ENCODE assay signal across 17 cellular contexts in the genomic region with DNA sequence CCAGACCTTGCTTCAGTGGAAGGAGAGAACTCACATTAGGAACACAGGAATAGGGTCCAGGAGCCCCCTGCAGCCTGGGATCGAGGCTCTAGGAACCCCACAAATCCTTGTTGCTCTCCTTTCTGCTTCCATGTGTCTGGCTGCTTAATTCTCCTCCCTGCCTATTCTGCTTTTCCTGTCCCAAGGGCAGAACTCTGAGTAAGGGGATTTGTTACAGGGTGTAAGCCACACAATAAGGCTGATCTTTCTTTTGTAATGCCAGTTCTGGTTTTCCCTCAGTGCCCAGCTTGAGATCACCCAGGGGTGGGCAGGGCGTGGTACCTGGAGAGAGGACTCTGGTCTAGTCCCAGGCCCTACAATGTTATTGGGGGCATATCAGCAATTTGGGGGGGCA.
"Had no signal": no experiment of that assay in that cellular context is flagged by ENCODE, and none has a peak within 500 bp of the region (broad histone marks: within the 10 kb centered on the region; RNA-seq: fewer than 3 reads in every experiment).

No MANE protein-coding gene starts in this region.

- DNase-seq: activated CD8-positive, alpha-beta T cell treated with anti-CD3 and anti-CD28 coated beads for 36 hours; activated naive CD4-positive, alpha-beta T cell; foreskin melanocyte; kidney glomerular epithelial cell; lower lobe of right lung; mucosa of descending colon; natural killer cell; nucleus accumbens; spleen; stimulated activated CD4-positive, alpha-beta T cell treated with anti-CD3 and anti-CD28 coated beads, Interleukin-2, amount 100 ng/mL, for 24 hours; stimulated activated naive CD8-positive, alpha-beta T cell treated with anti-CD3 and anti-CD28 coated beads, Interleukin-15, amount 100 ng/mL, for 72 hours; SW 1271 had no signal

- H3K9me3 ChIP-seq: ascending aorta, lower lobe of right lung, mucosa of descending colon, thoracic aorta had no signal

- H3K27ac ChIP-seq: ascending aorta, lower lobe of right lung, spleen, thoracic aorta had no signal

- H3K27me3 ChIP-seq: ascending aorta, spleen had no signal

- H3K9me3 Mint-ChIP-seq: activated CD8-positive, alpha-beta T cell treated with anti-CD3 and anti-CD28 coated beads for 36 hours; activated T-helper 1 cell treated with anti-CD3 and anti-CD28 coated beads, Interleukin-12 subunit alpha, Interleukin-12 subunit beta, Interleukin-2, Interleukin-4 antibody, amounts not matched to agents 30 ng/mL and 10 ng/mL and 1 ng/mL, durations not matched to agents 14 hours and 24 hours and 36 hours; natural killer cell; stimulated activated naive CD8-positive, alpha-beta T cell treated with anti-CD3 and anti-CD28 coated beads, Interleukin-15, amount 100 ng/mL, for 72 hours had no signal

- H3K4me3 Mint-ChIP-seq: activated CD8-positive, alpha-beta T cell treated with anti-CD3 and anti-CD28 coated beads for 36 hours; activated T-helper 1 cell treated with anti-CD3 and anti-CD28 coated beads, Interleukin-12 subunit alpha, Interleukin-12 subunit beta, Interleukin-2, Interleukin-4 antibody, amounts not matched to agents 30 ng/mL and 10 ng/mL and 1 ng/mL, durations not matched to agents 14 hours and 24 hours and 36 hours; natural killer cell; stimulated activated naive CD8-positive, alpha-beta T cell treated with anti-CD3 and anti-CD28 coated beads, Interleukin-15, amount 100 ng/mL, for 72 hours had no signal

- H3K4me3 ChIP-seq: ascending aorta, lower lobe of right lung, mucosa of descending colon, spleen, thoracic aorta had no signal

- H3K36me3 ChIP-seq: ascending aorta, lower lobe of right lung, thoracic aorta had no signal

- H3K27me3 Mint-ChIP-seq: activated CD8-positive, alpha-beta T cell treated with anti-CD3 and anti-CD28 coated beads for 36 hours; progenitor cell of endocrine pancreas; stimulated activated naive CD8-positive, alpha-beta T cell treated with anti-CD3 and anti-CD28 coated beads, Interleukin-15, amount 100 ng/mL, for 72 hours had no signal

- H3K36me3 Mint-ChIP-seq: natural killer cell had no signal

- ATAC-seq: activated CD8-positive, alpha-beta T cell treated with anti-CD3 and anti-CD28 coated beads for 36 hours; lower lobe of right lung; mucosa of descending colon; natural killer cell; sciatic nerve; stimulated activated naive CD8-positive, alpha-beta T cell treated with anti-CD3 and anti-CD28 coated beads, Interleukin-15, amount 100 ng/mL, for 72 hours had no signal

- H3K27ac Mint-ChIP-seq: activated CD8-positive, alpha-beta T cell treated with anti-CD3 and anti-CD28 coated beads for 36 hours; activated T-helper 1 cell treated with anti-CD3 and anti-CD28 coated beads, Interleukin-12 subunit alpha, Interleukin-12 subunit beta, Interleukin-2, Interleukin-4 antibody, amounts not matched to agents 30 ng/mL and 10 ng/mL and 1 ng/mL, durations not matched to agents 14 hours and 24 hours and 36 hours; natural killer cell had no signal
